Comparison of ENCODE assay signal across 7 cellular contexts in the genomic region with DNA sequence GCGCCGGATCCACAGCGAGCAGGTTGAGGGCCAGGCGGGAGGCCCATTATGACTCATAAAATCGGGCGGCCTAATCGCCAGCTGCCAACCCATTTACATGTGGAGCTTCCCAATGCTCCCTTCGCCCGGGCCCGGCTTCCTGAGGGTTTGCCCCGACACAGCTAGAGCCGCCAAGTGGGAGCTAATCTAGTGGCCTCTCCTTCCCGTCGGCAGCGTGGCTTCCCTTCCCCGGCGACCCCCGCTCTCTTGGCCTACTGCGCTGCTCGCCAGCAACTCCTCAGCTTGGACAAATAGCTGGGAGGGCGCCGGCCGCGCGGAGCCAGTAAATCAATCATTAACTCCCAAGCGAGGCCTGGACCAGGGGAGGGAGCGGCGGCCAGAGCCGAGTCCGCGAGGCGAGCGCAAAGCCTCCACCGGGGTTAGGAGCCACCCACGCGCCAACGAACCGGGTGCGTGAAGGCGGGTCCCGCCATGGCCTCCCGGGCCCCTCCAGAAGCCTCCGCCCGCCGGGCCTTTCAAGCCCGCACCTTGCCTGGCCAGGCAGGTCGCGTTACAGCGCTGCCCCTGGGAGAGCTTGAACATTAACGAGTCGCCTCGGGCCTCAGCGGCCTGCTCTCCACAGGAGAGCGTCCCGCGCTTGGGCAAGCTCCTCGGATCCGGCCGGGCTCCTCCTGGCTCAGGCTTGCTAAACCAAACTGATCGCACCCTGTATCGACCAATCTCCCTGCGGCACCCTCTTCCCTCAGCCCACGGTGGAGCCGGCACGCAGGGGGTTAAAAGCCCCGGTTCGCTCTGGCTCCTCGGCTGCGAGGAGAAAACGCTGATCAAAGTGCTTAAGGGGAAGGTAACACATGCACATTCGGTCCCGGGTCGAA. TPM values are rescaled to one million over a fixed set of nuclear protein-coding genes. Genes with fewer than 3 reads are reported as not detected.
DNase-seq lines count a peak whose midpoint lies in the region; ATAC-seq, FAIRE-seq and TF ChIP-seq lines count a peak whose summit lies in the region.

No MANE protein-coding gene starts in this region.

- TF ChIP-seq CTCF in HepG2 (CRISPR knock-in tag; IDR thresholded peaks at IDR 0.05) (no peak), suprapubic skin (IDR thresholded peaks at IDR 0.05) (no peak)

- intact Hi-C loops in HepG2 (cut with micrococcal nuclease; ENCODE audit: unreplicated experiment), result loop anchor here (2.0 to 5.0 kb wide), 2 partner anchors 34 to 68 kb away; no protein-coding TSS in a partner anchor

- TF ChIP-seq POLR2A in HepG2 (IDR thresholded peaks at IDR 0.05; ENCODE audit: insufficient read depth in 1 of 2, low read depth in 2 of 2, low read length in 2 of 2), result peak in 1 of 2 experiments; percentile 45; a peak in 1 of 4 replicates
- no peak for TF ChIP-seq POLR2A in suprapubic skin (IDR thresholded peaks at IDR 0.05)

- H3K27me3 ChIP-seq in HepG2 (ENCODE audit: control insufficient read depth in 1 of 2, insufficient read depth in 2 of 2, low read length in 2 of 2) (no peaks in the 10 kb centered on the region), suprapubic skin (no peaks in the 10 kb centered on the region)

- H3K4me1 ChIP-seq in HepG2 (ENCODE audit: insufficient read depth, low read length), result peaks cover 24% of the 10 kb centered on the region
- peaks cover 39% of the 10 kb centered on the region for H3K4me1 ChIP-seq in suprapubic skin

- POLR2A ChIA-PET in HepG2 (lab: Yijun Ruan, JAX), result interaction anchor here (0.7 to 3.7 kb wide), 16 partner anchors 10 to 157 kb away, joined by 3 to 54 read pairs (median 5); partner anchors contain the start of gene BCOR

- H3K4me3 ChIP-seq in HepG2 (replicated peaks in 1 of 3; ENCODE audit: insufficient read depth in 1 of 3, low read depth in 2 of 3, low read length in 3 of 3) (peak overlapping the region; percentile 53 to 76 (median 60); a peak in 5 of 6 replicates), suprapubic skin (peak overlapping the region; percentile 72)

- no peaks in the 10 kb centered on the region for H3K36me3 ChIP-seq in HepG2 (replicated peaks in 1 of 2; ENCODE audit: control insufficient read depth in 1 of 2, insufficient read depth in 2 of 2, low read length in 2 of 2)
- no peaks in the 10 kb centered on the region for H3K36me3 ChIP-seq in suprapubic skin

- ATAC-seq in HepG2 (peak; percentile 76), HG03460 (IDR thresholded peaks at IDR 0.05; ENCODE audit: unreplicated experiment) (no peak)

- DNase-seq in G401 (ENCODE audit: low spot score), result peak; percentile 42
- DNase-seq in NCI-H1092 treated with DMSO at 0.1 percent for 48 hours (lab: John Stamatoyannopoulos, UW), result peak; percentile 71
- peak in 30 of 61 donors; percentile 1 to 59 (median 23) for DNase-seq in caudate nucleus (lab: John Stamatoyannopoulos, UW)
- peak; percentile 74 for DNase-seq in HepG2 (ENCODE audit: low spot score)
- DNase-seq in suprapubic skin (ENCODE audit: low spot score in 2 of 2), result no peak
- DNase-seq in hepatic stellate cell (ENCODE audit: low spot score), result no peak

- WGBS in HepG2 (ENCODE audit: low lambda C conversion rate), result no CpG with 5 or more reads among the region's 73 CpGs
- 13% methylated on average over 28 of the region's 73 CpGs for WGBS in suprapubic skin

- no peaks in the 10 kb centered on the region for H4K20me1 ChIP-seq in HepG2 (ENCODE audit: insufficient read depth, low read length)

- TSS peak; percentile 73 for BruUV-seq in HepG2 (replicated peaks; lab: Mats Ljungman, UMichigan)

- no peak overlapping the region for H2AFZ ChIP-seq in HepG2 (ENCODE audit: low read length)

- peaks cover 11% of the 10 kb centered on the region for H3K79me2 ChIP-seq in HepG2 (ENCODE audit: insufficient read depth, low read length)

- peak overlapping the region; percentile 81 for H3K9ac ChIP-seq in HepG2 (ENCODE audit: insufficient read depth, low read depth, low read length)

- H3K27ac ChIP-seq in caudate nucleus (ENCODE audit: low read depth, low read length) (peak overlapping the region; percentile 52), HepG2 (ENCODE audit: extremely low read length, insufficient read depth, low read length) (peak overlapping the region; percentile 97), suprapubic skin (peak overlapping the region; percentile 96)

- FAIRE-seq in HepG2 (lab: Jason Lieb, UNC), result peak; percentile 74

- TF ChIP-seq RAD21 in HepG2 (CRISPR knock-in tag; IDR thresholded peaks at IDR 0.05), result no peak

- no peaks in the 10 kb centered on the region for H3K9me3 ChIP-seq in HepG2 (ENCODE audit: low read length)
- H3K9me3 ChIP-seq in suprapubic skin, result no peaks in the 10 kb centered on the region

- in situ Hi-C loops in G401 (cut with HindIII; ENCODE audit: low sequenced_read_pairs), result no loop called here
- in situ Hi-C loops in HepG2 (cut with HindIII; ENCODE audit: extremely low pct_ligation_motif_present, low pct_unique_long_range_greater_than_20kb), result loop anchor here (5.0 kb wide), 1 partner anchor 44 kb away; no protein-coding TSS in a partner anchor

- peak overlapping the region; percentile 78 for H3K4me2 ChIP-seq in HepG2 (ENCODE audit: low read depth, low read length)

- CTCF ChIA-PET in HepG2 (lab: Yijun Ruan, JAX; ENCODE audit: low intra/inter-chr PET ratio, low total read pairs), result no interaction called here

- TF ChIP-seq EP300 in HepG2 (IDR thresholded peaks at IDR 0.05; ENCODE audit: low read depth in 2 of 2, low read length in 2 of 2) (no peak), HepG2 (CRISPR knock-in tag; IDR thresholded peaks at IDR 0.05; ENCODE audit: borderline replicate concordance) (no peak), suprapubic skin (IDR thresholded peaks at IDR 0.05) (no peak)

TF ChIP-seq in HepG2, 621 proteins besides CTCF, POLR2A, EP300 and RAD21 (continues in another document):
- TF ChIP-seq POLR2G (IDR thresholded peaks at IDR 0.05; ENCODE audit: low read depth, low read length) (peak; percentile 76), ZNF558 (CRISPR knock-in tag; IDR thresholded peaks at IDR 0.05; ENCODE audit: borderline replicate concordance) (0 out of 2 replicates have a peak, but pooled peaks have one; percentile 63), SP2 (CRISPR knock-in tag; IDR thresholded peaks at IDR 0.05) (no peak), ZFP36L1 (CRISPR knock-in tag; IDR thresholded peaks at IDR 0.05) (0 out of 2 replicates have a peak, but pooled peaks have one; percentile 35), KAT8 (CRISPR knock-in tag; IDR thresholded peaks at IDR 0.05) (0 out of 2 replicates have a peak, but pooled peaks have one; percentile 8), ZNF616 (CRISPR knock-in tag; IDR thresholded peaks at IDR 0.05; ENCODE audit: low read depth) (no peak), NRL (CRISPR knock-in tag; IDR thresholded peaks at IDR 0.05; ENCODE audit: borderline replicate concordance) (peak; percentile 16; the same call in 1 of the 2 replicates), POLR2AphosphoS5 (IDR thresholded peaks at IDR 0.05; ENCODE audit: low read depth, low read length) (peak; percentile 40), ZBTB7B (CRISPR knock-in tag; IDR thresholded peaks at IDR 0.05) (peak; percentile 47; the same call in 1 of the 2 replicates), SAP130 (CRISPR knock-in tag; IDR thresholded peaks at IDR 0.05; ENCODE audit: low read depth) (peak; percentile 56), GABPB1 (CRISPR knock-in tag; IDR thresholded peaks at IDR 0.05) (peak; percentile 44; the same call in 1 of the 2 replicates), AKAP8 (CRISPR knock-in tag; IDR thresholded peaks at IDR 0.05) (no peak), ZMYM4 (CRISPR knock-in tag; IDR thresholded peaks at IDR 0.05) (no peak), ZNF800 (CRISPR knock-in tag; IDR thresholded peaks at IDR 0.05) (peak; percentile 35; the same call in 1 of the 2 replicates), JUN (CRISPR knock-in tag; IDR thresholded peaks at IDR 0.05) (no peak)

RNA-seq across cellular contexts. Expression of gene BCOR, which starts 10.6 kb away (rescaled TPM):
- total RNA-seq in G401 (2014; rRNA removed; shearing (Covaris generic)), result 21.3 and 28.8 TPM in 2 replicates
- total RNA-seq in HepG2 (2016; rRNA removed; fragmentation: Illumina TruSeq; extraction: Trizol), result 15.2 and 18.6 TPM in 2 replicates
- total RNA-seq in HepG2 (2016; cell fraction: cytosol; rRNA removed; fragmentation: Illumina TruSeq; extraction: Trizol; ENCODE audit: low read depth), result 3.2 and 4.8 TPM in 2 replicates
- total RNA-seq in HepG2 (2016; cell fraction: insoluble cytoplasmic fraction; rRNA removed; fragmentation: Illumina TruSeq; extraction: Trizol), result 13.9 and 15.9 TPM in 2 replicates
- total RNA-seq in HepG2 (2016; cell fraction: membrane; rRNA removed; fragmentation: Illumina TruSeq; extraction: Trizol), result 7.4 and 7.6 TPM in 2 replicates
- total RNA-seq in HepG2 (2016; cell fraction: nucleus; rRNA removed; fragmentation: Illumina TruSeq; extraction: Trizol), result 18.8 and 25.8 TPM in 2 replicates
- 14.3 and 15.2 TPM in 2 replicates for polyA plus RNA-seq in HepG2 (2011; rRNA removed)
- 11.5 and 13.8 TPM in 2 replicates for polyA plus RNA-seq in HepG2 (2011; cell fraction: cytosol; rRNA removed)
- 30.4 and 30.6 TPM in 2 replicates for polyA plus RNA-seq in HepG2 (2011; cell fraction: nucleus; rRNA removed)
- polyA plus RNA-seq in HepG2 (2012), result 27.3 and 29.3 TPM in 2 replicates
- 1.2 and 1.3 TPM in 2 replicates for polyA plus RNA-seq in HepG2 (2016; cell fraction: cytosol; fragmentation: Illumina TruSeq; extraction: Trizol; ENCODE audit: low read depth)
- 17.4 and 18.4 TPM in 2 replicates for polyA plus RNA-seq in HepG2 (2016; cell fraction: insoluble cytoplasmic fraction; fragmentation: Illumina TruSeq; extraction: Trizol; ENCODE audit: low read depth)
- 1.3 and 1.9 TPM in 2 replicates for polyA plus RNA-seq in HepG2 (2016; cell fraction: membrane; fragmentation: Illumina TruSeq; extraction: Trizol; ENCODE audit: low read depth)
- polyA plus RNA-seq in HepG2 (2016; cell fraction: nucleus; fragmentation: Illumina TruSeq; extraction: Trizol; ENCODE audit: insufficient read depth, low read depth), result 27.4 and 28.9 TPM in 2 replicates
- 18.3 and 32.5 TPM in 2 replicates for polyA minus RNA-seq in HepG2 (2011; rRNA and poly(A)+ RNA removed; ENCODE audit: low replicate concordance)
- 40.3 and 40.4 TPM in 2 replicates for polyA minus RNA-seq in HepG2 (2011; cell fraction: cytosol; rRNA and poly(A)+ RNA removed)
- polyA minus RNA-seq in HepG2 (2011; cell fraction: nucleus; rRNA and poly(A)+ RNA removed), result 31.8 TPM in 2 replicates
- total RNA-seq in suprapubic skin, result 10 to 100 TPM; 20.9 to 36.0 (median 32.5) TPM

Comparison
In these comparisons a context has a peak if more than half of its experiments do, and no peak if none do; other contexts are left out.
1. DNase-seq: peak in G401 (single experiment), NCI-H1092 treated with DMSO at 0.1 percent for 48 hours (single experiment) and HepG2 (single experiment); none in suprapubic skin (0 of 2) and hepatic stellate cell (single experiment).
2. Peak in every context shown above with its lines, with median percentiles within 50 percentile points of each other: H3K27ac ChIP-seq.